ENCODE assay signal across 8 cellular contexts in the genomic region with DNA sequence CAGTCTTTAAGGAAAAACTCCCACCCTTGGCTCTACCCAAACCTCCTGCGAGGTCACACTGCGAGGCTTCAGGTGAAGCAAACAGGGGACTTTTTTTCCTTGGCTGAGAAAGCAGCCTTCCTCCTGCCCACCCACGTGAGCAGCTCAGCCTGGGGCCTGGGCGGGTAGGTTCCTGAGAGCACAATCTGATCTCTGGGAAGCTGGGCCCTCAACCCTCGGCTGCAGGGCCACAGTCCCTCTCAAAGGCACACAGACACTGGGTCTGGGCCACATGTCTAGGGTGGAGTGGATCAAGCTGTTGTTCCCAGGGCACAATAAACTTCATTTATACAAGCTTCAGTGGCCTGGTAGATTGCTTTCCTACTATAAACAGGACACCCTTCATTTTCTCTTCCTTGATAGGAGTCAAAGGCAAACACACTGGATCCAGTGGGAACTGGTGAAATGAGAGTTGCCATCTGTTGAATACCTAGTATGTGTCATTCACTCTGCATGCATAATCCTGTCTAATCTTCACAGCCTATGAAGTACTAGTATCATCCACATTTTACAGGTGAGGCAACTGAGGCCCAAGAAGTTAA. TPM values are rescaled to one million over a fixed set of nuclear protein-coding genes. Genes with fewer than 3 reads are reported as not detected.
DNase-seq lines count a peak whose midpoint lies in the region; ATAC-seq and TF ChIP-seq lines count a peak whose summit lies in the region.

No MANE protein-coding gene starts in this region.

- H3K4me3 Mint-ChIP-seq in Caco-2 (ENCODE audit: unreplicated experiment), result no peak overlapping the region
- H3K4me3 Mint-ChIP-seq in natural killer cell treated with Interleukin-12 subunit alpha and Interleukin-12 subunit beta and Interleukin-15 and Interleukin-18, amount 100 ng/mL, for 72 hours, result peak overlapping the region; percentile 87

- no peaks in the 10 kb centered on the region for H3K27me3 Mint-ChIP-seq in Caco-2 (ENCODE audit: insufficient read depth, unreplicated experiment)
- H3K27me3 Mint-ChIP-seq in natural killer cell treated with Interleukin-12 subunit alpha and Interleukin-12 subunit beta and Interleukin-15 and Interleukin-18, amount 100 ng/mL, for 72 hours, result no peaks in the 10 kb centered on the region

- peaks cover 1% of the 10 kb centered on the region; the same call in 1 of the 2 replicates for H3K36me3 ChIP-seq in Caco-2 (ENCODE audit: control insufficient read depth, insufficient read depth, low read length)

- H3K27me3 ChIP-seq in Caco-2 (replicated peaks; ENCODE audit: control insufficient read depth, insufficient read depth, low read length), result no peaks in the 10 kb centered on the region

- no peak for TF ChIP-seq CTCF in Caco-2 (IDR thresholded peaks at IDR 0.05; ENCODE audit: insufficient read depth in 1 of 2, low read depth in 1 of 2, low read length in 1 of 2, severe bottlenecking in 1 of 2, unreplicated experiment in 1 of 2)

- ATAC-seq in natural killer cell treated with Interleukin-12 subunit alpha and Interleukin-12 subunit beta and Interleukin-15 and Interleukin-18, amount 100 ng/mL, for 72 hours, result no peak
- no peak for ATAC-seq in GM18502 (IDR thresholded peaks at IDR 0.05; ENCODE audit: poor library complexity, unreplicated experiment)

- POLR2A ChIA-PET in Caco-2 (lab: Charles Lee), result no interaction called here

- no peak overlapping the region for H3K4me3 ChIP-seq in Caco-2 (ENCODE audit: low read depth, low read length)

- H3K4me1 ChIP-seq in Caco-2, result peaks cover 59% of the 10 kb centered on the region

- BruUV-seq in Caco-2 (replicated peaks; lab: Mats Ljungman, UMichigan), result no TSS peak

- peaks cover 50% of the 10 kb centered on the region for H3K4me1 Mint-ChIP-seq in Caco-2 (ENCODE audit: low read depth, unreplicated experiment)
- H3K4me1 Mint-ChIP-seq in natural killer cell treated with Interleukin-12 subunit alpha and Interleukin-12 subunit beta and Interleukin-15 and Interleukin-18, amount 100 ng/mL, for 72 hours (ENCODE audit: low read depth in 2 of 2), result peaks cover 83 to 87% of the 10 kb centered on the region in 2 donors

- H3K36me3 Mint-ChIP-seq in Caco-2 (ENCODE audit: insufficient read depth, unreplicated experiment), result peaks cover 53% of the 10 kb centered on the region
- no peaks in the 10 kb centered on the region for H3K36me3 Mint-ChIP-seq in natural killer cell treated with Interleukin-12 subunit alpha and Interleukin-12 subunit beta and Interleukin-15 and Interleukin-18, amount 100 ng/mL, for 72 hours

- DNase-seq in Caco-2 (no peak), NCI-H82 (lab: John Stamatoyannopoulos, UW) (peak; percentile 63), dermis blood vessel endothelial cell (peak; percentile 47), DMS114 treated with DMSO at 0.1 percent for 48 hours (lab: John Stamatoyannopoulos, UW; ENCODE audit: unreplicated experiment) (no peak)
- no peak for DNase-seq in natural killer cell treated with Interleukin-12 subunit alpha and Interleukin-12 subunit beta and Interleukin-15 and Interleukin-18, amount 100 ng/mL, for 72 hours (ENCODE audit: low spot score)
- no peak for DNase-seq in NK-92 treated with Interleukin-12 subunit alpha and Interleukin-12 subunit beta, amount 100 ng/mL, for 24 hours (lab: John Stamatoyannopoulos, UW)
- DNase-seq in activated CD4-positive, alpha-beta T cell treated with anti-CD3 and anti-CD28 coated beads, Interleukin-2, amount 50 U/mL, for 4 hours, result no peak

- no peaks in the 10 kb centered on the region for H3K9me3 Mint-ChIP-seq in Caco-2 (ENCODE audit: unreplicated experiment)
- no peaks in the 10 kb centered on the region for H3K9me3 Mint-ChIP-seq in natural killer cell treated with Interleukin-12 subunit alpha and Interleukin-12 subunit beta and Interleukin-15 and Interleukin-18, amount 100 ng/mL, for 72 hours

- H3K27ac Mint-ChIP-seq in Caco-2 (ENCODE audit: unreplicated experiment), result peak overlapping the region; percentile 74
- peak overlapping the region; percentile 88 to 93 for H3K27ac Mint-ChIP-seq in natural killer cell treated with Interleukin-12 subunit alpha and Interleukin-12 subunit beta and Interleukin-15 and Interleukin-18, amount 100 ng/mL, for 72 hours

- intact Hi-C loops in Caco-2 (cut with micrococcal nuclease; ENCODE audit: unreplicated experiment), result no loop called here

- no peaks in the 10 kb centered on the region for H3K9me3 ChIP-seq in Caco-2

- CTCF ChIA-PET in Caco-2 (lab: Charles Lee), result interaction anchor here (0.6 to 1.2 kb wide), 3 partner anchors 21 to 806 kb away, joined by 3 to 5 read pairs (median 3); no protein-coding TSS in a partner anchor

RNA-seq across cellular contexts. Expression of gene PNMA1, which starts 41.3 kb away (rescaled TPM):
- total RNA-seq in Caco-2 (2022) (33.2 and 38.8 TPM in 2 replicates), dermis blood vessel endothelial cell (15.7 and 38.0 TPM in 2 replicates)
- 10 to 100 TPM; 18.9 to 32.2 TPM for total RNA-seq in natural killer cell treated with Interleukin-12 subunit alpha and Interleukin-12 subunit beta and Interleukin-15 and Interleukin-18, amount 100 ng/mL, for 72 hours

Comparison
In these comparisons a context has a peak if more than half of its experiments do, and no peak if none do; other contexts are left out.
1. DNase-seq: peak in NCI-H82 (single experiment) and dermis blood vessel endothelial cell (single experiment); none in Caco-2 (0 of 2), natural killer cell treated with Interleukin-12 subunit alpha and Interleukin-12 subunit beta and Interleukin-15 and Interleukin-18, amount 100 ng/mL, for 72 hours (single experiment), NK-92 treated with Interleukin-12 subunit alpha and Interleukin-12 subunit beta, amount 100 ng/mL, for 24 hours (single experiment), DMS114 treated with DMSO at 0.1 percent for 48 hours (single experiment) and activated CD4-positive, alpha-beta T cell treated with anti-CD3 and anti-CD28 coated beads, Interleukin-2, amount 50 U/mL, for 4 hours (0 of 2).